ENCODE assay signal across 1 cellular context in genomic region chr9:132631280-132631679, GRCh38.
TF ChIP-seq lines count a peak whose summit lies in the region.

No MANE protein-coding gene starts in this region.

TF ChIP-seq in HepG2, 621 proteins besides CTCF, POLR2A, EP300 and RAD21:
- TF ChIP-seq ATF4 (CRISPR knock-in tag; IDR thresholded peaks at IDR 0.05): no peak
- TF ChIP-seq HIVEP1 (CRISPR knock-in tag; IDR thresholded peaks at IDR 0.05): no peak
- TF ChIP-seq ZKSCAN5 (CRISPR knock-in tag; IDR thresholded peaks at IDR 0.05): no peak
- TF ChIP-seq ZFP1 (CRISPR knock-in tag; IDR thresholded peaks at IDR 0.05): no peak
- no peak for TF ChIP-seq SIX1 (CRISPR knock-in tag; IDR thresholded peaks at IDR 0.05; ENCODE audit: borderline replicate concordance)
- no peak for TF ChIP-seq PAXIP1 (CRISPR knock-in tag; conservative IDR thresholded peaks at IDR 0.05)
- TF ChIP-seq GABPB1 (CRISPR knock-in tag; IDR thresholded peaks at IDR 0.05): no peak
- no peak for TF ChIP-seq TFDP1 (CRISPR knock-in tag; IDR thresholded peaks at IDR 0.05; ENCODE audit: borderline replicate concordance)
- TF ChIP-seq RNF2 (conservative IDR thresholded peaks at IDR 0.05; ENCODE audit: low read depth): no peak
- TF ChIP-seq ISX (CRISPR knock-in tag; conservative IDR thresholded peaks at IDR 0.05): no peak
- TF ChIP-seq ZBTB34 (CRISPR knock-in tag; IDR thresholded peaks at IDR 0.05): no peak
- TF ChIP-seq ZNF589 (CRISPR knock-in tag; conservative IDR thresholded peaks at IDR 0.05): no peak
- TF ChIP-seq GPN1 (CRISPR knock-in tag; IDR thresholded peaks at IDR 0.05; ENCODE audit: borderline replicate concordance): no peak
- no peak for TF ChIP-seq SIN3B (IDR thresholded peaks at IDR 0.05; ENCODE audit: low read length)
- no peak for TF ChIP-seq ZSCAN20 (CRISPR knock-in tag; IDR thresholded peaks at IDR 0.05; ENCODE audit: borderline replicate concordance)
- no peak for TF ChIP-seq GMEB2 (CRISPR knock-in tag; IDR thresholded peaks at IDR 0.05; ENCODE audit: low read depth)
